ENCODE assay signal across 8 cellular contexts in genomic region chr11:32297629-32298028, GRCh38.
DNase-seq lines count a peak whose midpoint lies in the region; ATAC-seq, FAIRE-seq and TF ChIP-seq lines count a peak whose summit lies in the region.

No MANE protein-coding gene starts in this region.

- H3K4me1 ChIP-seq in parathyroid adenoma (no peaks in the 10 kb centered on the region), transverse colon (no peaks in the 10 kb centered on the region)

- H2AFZ ChIP-seq in parathyroid adenoma: peak overlapping the region; percentile 38

- POLR2A ChIA-PET in AG04450 (lab: Yijun Ruan, JAX): no interaction called here

- H3K4me3 ChIP-seq in AG04450 (ENCODE audit: low read depth, low read length) (no peak overlapping the region), parathyroid adenoma (ENCODE audit: low read depth, low read length) (no peak overlapping the region), transverse colon (no peak overlapping the region)

- CTCF ChIA-PET in AG04450 (lab: Charles Lee): interaction anchor here (0.7 to 3.2 kb wide), 16 partner anchors 9 to 1191 kb away, joined by 3 to 11 read pairs (median 5); no protein-coding TSS in a partner anchor

- ATAC-seq in Right ventricle myocardium inferior (no peak), GM19395 (IDR thresholded peaks at IDR 0.05; ENCODE audit: unreplicated experiment) (no peak)

- no peak overlapping the region for H3K9ac ChIP-seq in parathyroid adenoma

- no peaks in the 10 kb centered on the region for H3K79me2 ChIP-seq in parathyroid adenoma

- TF ChIP-seq CTCF in AG04450 (IDR thresholded peaks at IDR 0.05; ENCODE audit: low read depth, low read length) (peak; percentile 40; the same call in 1 of the 2 replicates), parathyroid adenoma (IDR thresholded peaks at IDR 0.05) (peak; percentile 7), transverse colon (IDR thresholded peaks at IDR 0.05) (peak in 2 of 5 experiments; percentile 7 to 11)

- in situ Hi-C loops in transverse colon (cut with MboI; ENCODE audit: low pct_ligation_motif_present in 1 of 4, low pct_unique_long_range_greater_than_20kb in 1 of 4, low sequenced_read_pairs in 3 of 4): no loop called here

- intact Hi-C loops in transverse colon (cut with DNase I; ENCODE audit: low total_unique reads): no loop called here
- intact Hi-C loops in Right ventricle myocardium inferior (cut with DNase I): no loop called here

- no peak overlapping the region for H3K4me2 ChIP-seq in parathyroid adenoma (ENCODE audit: low read length)

- FAIRE-seq in GM18507 (lab: Jason Lieb, UNC): peak; percentile 33

- H3K9me3 ChIP-seq in AG04450 (ENCODE audit: control insufficient read depth, insufficient read depth, low read length) (no peaks in the 10 kb centered on the region), parathyroid adenoma (ENCODE audit: control insufficient read depth, low read length) (no peaks in the 10 kb centered on the region), transverse colon (no peaks in the 10 kb centered on the region)

- WGBS in transverse colon (ENCODE audit: low coverage in 1 of 2), 2 donors: 34 to 38% methylated on average over 4 of the region's 4 CpGs

- H3K27ac ChIP-seq in AG04450 (ENCODE audit: low read depth, low read length) (no peak overlapping the region), parathyroid adenoma (no peak overlapping the region), transverse colon (no peak overlapping the region)

- no peak for TF ChIP-seq POLR2A in transverse colon (IDR thresholded peaks at IDR 0.05)

- H3K27me3 ChIP-seq in AG04450 (ENCODE audit: control insufficient read depth, insufficient read depth, low read length) (no peaks in the 10 kb centered on the region), parathyroid adenoma (ENCODE audit: control insufficient read depth, insufficient read depth, low read length) (no peaks in the 10 kb centered on the region), transverse colon (no peaks in the 10 kb centered on the region)

- no peaks in the 10 kb centered on the region for H3K36me3 ChIP-seq in parathyroid adenoma (ENCODE audit: control insufficient read depth, insufficient read depth, low read length)
- no peaks in the 10 kb centered on the region for H3K36me3 ChIP-seq in transverse colon

- DNase-seq in AG04450 (ENCODE audit: low read depth, low spot score): no peak
- DNase-seq in GM18507 (ENCODE audit: extremely low spot score, insufficient read length, low read depth): no peak
- peak; percentile 25 for DNase-seq in NCI-H2227 treated with DMSO at 0.1 percent for 48 hours (lab: John Stamatoyannopoulos, UW)
- peak; percentile 77 for DNase-seq in cerebellar cortex (ENCODE audit: low spot score)
- no peak for DNase-seq in transverse colon
- no peak for DNase-seq in Right ventricle myocardium inferior (ENCODE audit: missing footprints)

- no peak for TF ChIP-seq EP300 in transverse colon (IDR thresholded peaks at IDR 0.05; ENCODE audit: low read depth)

Comparison
In these comparisons a context has a peak if more than half of its experiments do, and no peak if none do; other contexts are left out.
1. DNase-seq: peak in NCI-H2227 treated with DMSO at 0.1 percent for 48 hours (single experiment) and cerebellar cortex (single experiment); none in AG04450 (single experiment), GM18507 (single experiment), transverse colon (single experiment) and Right ventricle myocardium inferior (single experiment).